Comparison of ENCODE assay signal across 17 cellular contexts in the genomic region with DNA sequence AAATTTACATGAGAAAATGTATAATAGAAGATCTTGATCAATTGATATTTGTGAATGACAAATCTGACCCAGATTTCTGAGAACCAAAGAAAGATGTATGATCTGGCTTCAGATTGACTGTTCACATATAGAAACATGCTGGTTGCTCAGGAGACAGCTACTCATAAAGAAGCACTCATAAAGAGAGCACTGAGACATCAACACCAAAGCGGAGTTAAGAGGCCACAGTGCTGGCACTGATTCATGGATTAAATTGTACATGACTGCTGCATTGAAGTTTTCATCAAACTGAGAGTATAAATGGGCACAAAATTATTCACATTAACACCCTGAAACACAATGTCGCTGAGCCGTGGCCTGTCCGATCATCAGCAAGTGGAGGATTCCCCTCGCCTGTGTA.
"Had no signal": no experiment of that assay in that cellular context is flagged by ENCODE, and none has a peak within 500 bp of the region (broad histone marks: within the 10 kb centered on the region; RNA-seq: fewer than 3 reads in every experiment).

No MANE protein-coding gene starts in this region.

- H3K27ac Mint-ChIP-seq: activated naive CD8-positive, alpha-beta T cell treated with anti-CD3 and anti-CD28 coated beads, Interleukin-2, amount 10 ng/mL, durations not matched to agents 7 days and 5 days; T-helper 2 cell treated with Interferon-gamma antibody and Interleukin-4, amounts not matched to agents 5 μg/mL and 100 μg/mL, for 36 hours had no signal

- H3K4me3 Mint-ChIP-seq: activated naive CD8-positive, alpha-beta T cell treated with anti-CD3 and anti-CD28 coated beads, Interleukin-2, amount 10 ng/mL, durations not matched to agents 7 days and 5 days; naive B cell; T-helper 2 cell treated with Interferon-gamma antibody and Interleukin-4, amounts not matched to agents 5 μg/mL and 100 μg/mL, for 36 hours had no signal

- ATAC-seq: pancreas had no signal

- DNase-seq: activated CD4-positive, CD25-positive, alpha-beta regulatory T cell; activated gamma-delta T cell; activated naive CD8-positive, alpha-beta T cell treated with anti-CD3 and anti-CD28 coated beads, Interleukin-2, amount 10 ng/mL, durations not matched to agents 7 days and 5 days; anterior cingulate cortex; brain microvascular endothelial cell; cortex of kidney; effector CD4-positive, alpha-beta T cell; hippocampal formation; left lung; mammary epithelial cell; naive B cell; pancreas; stimulated activated CD4-positive, alpha-beta T cell treated with anti-CD3 and anti-CD28 coated beads, Interleukin-2, amount 100 ng/mL, for 48 hours; stimulated activated naive CD4-positive, alpha-beta T cell; SW 1271; transverse colon had no signal

- H3K9me3 Mint-ChIP-seq: activated naive CD8-positive, alpha-beta T cell treated with anti-CD3 and anti-CD28 coated beads, Interleukin-2, amount 10 ng/mL, durations not matched to agents 7 days and 5 days; naive B cell; T-helper 2 cell treated with Interferon-gamma antibody and Interleukin-4, amounts not matched to agents 5 μg/mL and 100 μg/mL, for 36 hours had no signal
